Comparison of ENCODE assay signal across 23 cellular contexts in the genomic region with DNA sequence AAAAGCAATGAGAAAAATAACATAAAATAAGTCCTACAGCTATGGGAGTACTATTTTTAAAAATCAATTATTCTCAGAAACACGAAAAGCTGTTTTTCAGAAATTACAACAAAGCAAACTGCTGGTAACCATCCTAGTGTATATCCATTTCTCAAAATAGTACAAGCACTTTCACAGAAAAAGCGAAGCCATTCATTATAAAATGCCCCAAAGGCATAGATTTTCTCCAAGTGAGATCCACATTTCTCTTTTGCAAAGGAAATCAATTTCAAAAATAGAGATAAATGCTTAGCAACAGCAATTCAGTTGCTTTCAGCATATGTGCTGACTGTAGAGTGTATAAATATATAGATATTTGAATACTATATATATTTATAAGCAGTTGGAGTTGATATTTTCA.
"Had no signal": no experiment of that assay in that cellular context is flagged by ENCODE, and none has a peak within 500 bp of the region (broad histone marks: within the 10 kb centered on the region; RNA-seq: fewer than 3 reads in every experiment).

No MANE protein-coding gene starts in this region.

- H3K27me3 Mint-ChIP-seq: effector memory CD8-positive, alpha-beta T cell; memory B cell; progenitor cell of endocrine pancreas; stimulated activated naive CD8-positive, alpha-beta T cell treated with anti-CD3 and anti-CD28 coated beads, Interleukin-15, amount 100 ng/mL, for 72 hours had no signal

- H3K4me3 ChIP-seq: esophagus squamous epithelium, lung, neural progenitor cell, right lobe of liver, thyroid gland, vagina had no signal

- H3K9ac ChIP-seq: neural progenitor cell, parathyroid adenoma had no signal

- H3K79me2 ChIP-seq: parathyroid adenoma had no signal

- H3K27me3 ChIP-seq: esophagus squamous epithelium, neural progenitor cell, right lobe of liver, thyroid gland, vagina had no signal

- H3K9me3 ChIP-seq: esophagus squamous epithelium, right lobe of liver, thyroid gland, vagina had no signal

- H3K4me2 ChIP-seq: neural progenitor cell had no signal

- H3K36me3 Mint-ChIP-seq: immature natural killer cell, memory B cell, neural progenitor cell had no signal

- H3K36me3 ChIP-seq: esophagus squamous epithelium, neural progenitor cell, thyroid gland, vagina had no signal

- ATAC-seq: effector memory CD8-positive, alpha-beta T cell; left lobe of liver; natural killer cell; right lobe of liver; stimulated activated naive CD8-positive, alpha-beta T cell treated with anti-CD3 and anti-CD28 coated beads, Interleukin-15, amount 100 ng/mL, for 72 hours had no signal

- H3K4me1 ChIP-seq: esophagus squamous epithelium, neural progenitor cell, parathyroid adenoma, right lobe of liver, thyroid gland, vagina had no signal

- H3K27ac Mint-ChIP-seq: effector memory CD8-positive, alpha-beta T cell; immature natural killer cell; memory B cell; natural killer cell; neural progenitor cell; progenitor cell of endocrine pancreas; stimulated activated naive CD8-positive, alpha-beta T cell treated with anti-CD3 and anti-CD28 coated beads, Interleukin-15, amount 100 ng/mL, for 72 hours had no signal

- H2AFZ ChIP-seq: neural progenitor cell, parathyroid adenoma had no signal

- H3K27ac ChIP-seq: esophagus squamous epithelium, neural progenitor cell, parathyroid adenoma, right lobe of liver, thyroid gland, vagina had no signal

- H3K4me1 Mint-ChIP-seq: immature natural killer cell; memory B cell; natural killer cell; neural progenitor cell; stimulated activated naive CD8-positive, alpha-beta T cell treated with anti-CD3 and anti-CD28 coated beads, Interleukin-15, amount 100 ng/mL, for 72 hours had no signal

- DNase-seq: cortex of kidney; effector memory CD8-positive, alpha-beta T cell; erythroblast; esophagus squamous epithelium; hypothalamus; immature natural killer cell; natural killer cell; right lobe of liver; small intestine; stimulated activated CD4-positive, alpha-beta T cell treated with anti-CD3 and anti-CD28 coated beads, Interleukin-1b, Interleukin-23, amount 100 ng/mL, for 48 hours; stimulated activated CD4-positive, alpha-beta T cell treated with anti-CD3 and anti-CD28 coated beads, Interleukin-4, amount 100 ng/mL, for 1 hour; stimulated activated CD8-positive, alpha-beta memory T cell treated with anti-CD3 and anti-CD28 coated beads, Interleukin-4, amount 100 ng/mL, for 48 hours; stimulated activated naive CD4-positive, alpha-beta T cell; stimulated activated naive CD8-positive, alpha-beta T cell treated with anti-CD3 and anti-CD28 coated beads, Interleukin-15, amount 100 ng/mL, for 72 hours; thyroid gland; trophoblast cell had no signal

- H3K4me3 Mint-ChIP-seq: effector memory CD8-positive, alpha-beta T cell; immature natural killer cell; memory B cell; natural killer cell; neural progenitor cell; stimulated activated naive CD8-positive, alpha-beta T cell treated with anti-CD3 and anti-CD28 coated beads, Interleukin-15, amount 100 ng/mL, for 72 hours had no signal
